1 cellular context compared by ENCODE assay signal in genomic region chr6:28212510-28213212, GRCh38.
TF ChIP-seq lines count a peak whose summit lies in the region.

No MANE protein-coding gene starts in this region.

TF ChIP-seq in K562, 482 proteins besides CTCF, POLR2A, EP300 and RAD21 (continued from another document and continues in another):
- TF ChIP-seq, protein P1, sequence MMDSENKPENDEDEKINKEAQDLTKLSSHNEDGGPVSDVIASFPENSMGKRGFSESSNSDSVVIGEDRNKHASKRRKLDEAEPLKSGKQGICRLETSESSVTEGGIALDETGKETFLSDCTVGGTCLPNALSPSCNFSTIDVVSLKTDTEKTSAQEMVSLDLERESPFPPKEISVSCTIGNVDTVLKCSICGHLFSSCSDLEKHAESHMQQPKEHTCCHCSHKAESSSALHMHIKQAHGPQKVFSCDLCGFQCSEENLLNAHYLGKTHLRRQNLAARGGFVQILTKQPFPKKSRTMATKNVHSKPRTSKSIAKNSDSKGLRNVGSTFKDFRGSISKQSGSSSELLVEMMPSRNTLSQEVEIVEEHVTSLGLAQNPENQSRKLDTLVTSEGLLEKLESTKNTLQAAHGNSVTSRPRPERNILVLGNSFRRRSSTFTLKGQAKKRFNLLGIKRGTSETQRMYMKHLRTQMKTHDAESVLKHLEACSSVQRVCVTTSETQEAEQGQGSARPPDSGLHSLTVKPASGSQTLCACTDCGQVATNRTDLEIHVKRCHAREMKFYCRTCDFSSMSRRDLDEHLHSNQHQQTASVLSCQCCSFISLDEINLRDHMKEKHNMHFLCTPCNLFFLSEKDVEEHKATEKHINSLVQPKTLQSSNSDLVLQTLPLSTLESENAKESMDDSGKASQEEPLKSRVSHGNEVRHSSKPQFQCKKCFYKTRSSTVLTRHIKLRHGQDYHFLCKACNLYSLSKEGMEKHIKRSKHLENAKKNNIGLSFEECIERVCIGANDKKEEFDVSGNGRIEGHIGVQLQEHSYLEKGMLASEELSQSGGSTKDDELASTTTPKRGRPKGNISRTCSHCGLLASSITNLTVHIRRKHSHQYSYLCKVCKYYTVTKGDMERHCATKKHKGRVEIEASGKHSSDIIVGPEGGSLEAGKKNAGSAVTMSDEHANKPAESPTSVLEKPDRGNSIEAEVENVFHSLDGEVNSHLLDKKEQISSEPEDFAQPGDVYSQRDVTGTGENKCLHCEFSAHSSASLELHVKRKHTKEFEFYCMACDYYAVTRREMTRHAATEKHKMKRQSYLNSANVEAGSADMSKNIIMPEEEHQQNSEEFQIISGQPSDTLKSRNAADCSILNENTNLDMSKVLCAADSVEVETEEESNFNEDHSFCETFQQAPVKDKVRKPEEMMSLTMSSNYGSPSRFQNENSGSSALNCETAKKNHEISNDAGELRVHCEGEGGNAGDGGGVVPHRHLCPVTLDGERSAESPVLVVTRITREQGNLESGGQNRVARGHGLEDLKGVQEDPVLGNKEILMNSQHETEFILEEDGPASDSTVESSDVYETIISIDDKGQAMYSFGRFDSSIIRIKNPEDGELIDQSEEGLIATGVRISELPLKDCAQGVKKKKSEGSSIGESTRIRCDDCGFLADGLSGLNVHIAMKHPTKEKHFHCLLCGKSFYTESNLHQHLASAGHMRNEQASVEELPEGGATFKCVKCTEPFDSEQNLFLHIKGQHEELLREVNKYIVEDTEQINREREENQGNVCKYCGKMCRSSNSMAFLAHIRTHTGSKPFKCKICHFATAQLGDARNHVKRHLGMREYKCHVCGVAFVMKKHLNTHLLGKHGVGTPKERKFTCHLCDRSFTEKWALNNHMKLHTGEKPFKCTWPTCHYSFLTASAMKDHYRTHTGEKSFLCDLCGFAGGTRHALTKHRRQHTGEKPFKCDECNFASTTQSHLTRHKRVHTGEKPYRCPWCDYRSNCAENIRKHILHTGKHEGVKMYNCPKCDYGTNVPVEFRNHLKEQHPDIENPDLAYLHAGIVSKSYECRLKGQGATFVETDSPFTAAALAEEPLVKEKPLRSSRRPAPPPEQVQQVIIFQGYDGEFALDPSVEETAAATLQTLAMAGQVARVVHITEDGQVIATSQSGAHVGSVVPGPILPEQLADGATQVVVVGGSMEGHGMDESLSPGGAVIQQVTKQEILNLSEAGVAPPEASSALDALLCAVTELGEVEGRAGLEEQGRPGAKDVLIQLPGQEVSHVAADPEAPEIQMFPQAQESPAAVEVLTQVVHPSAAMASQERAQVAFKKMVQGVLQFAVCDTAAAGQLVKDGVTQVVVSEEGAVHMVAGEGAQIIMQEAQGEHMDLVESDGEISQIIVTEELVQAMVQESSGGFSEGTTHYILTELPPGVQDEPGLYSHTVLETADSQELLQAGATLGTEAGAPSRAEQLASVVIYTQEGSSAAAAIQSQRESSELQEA (IDR thresholded peaks at IDR 0.05; ENCODE audit: low read depth) = peak; percentile 82
- TF ChIP-seq SMAD4 (CRISPR knock-in tag; conservative IDR thresholded peaks at IDR 0.05) (no peak), ZNF121 (CRISPR knock-in tag; conservative IDR thresholded peaks at IDR 0.05) (no peak), TBL1XR1 (IDR thresholded peaks at IDR 0.05; ENCODE audit: low read length in 2 of 2) (peak; percentile 7 to 98; a peak in 3 of 4 replicates), CREB3L1 (IDR thresholded peaks at IDR 0.05; ENCODE audit: borderline replicate concordance, low read depth) (peak; percentile 44; the same call in 1 of the 2 replicates), TBP (optimal IDR thresholded peaks at IDR 0.05; ENCODE audit: low read depth, low read length) (peak; percentile 100), YY1 (IDR thresholded peaks at IDR 0.05; ENCODE audit: borderline replicate concordance in 1 of 3, control insufficient read depth in 1 of 3, extremely low read depth in 1 of 3, insufficient read depth in 3 of 3, insufficient read length in 1 of 3, insufficient replicate concordance in 2 of 3, low read depth in 1 of 3, low read length in 2 of 3) (peak in 1 of 3 experiments; percentile 42), SIN3B (IDR thresholded peaks at IDR 0.05; ENCODE audit: low read depth) (0 out of 2 replicates have a peak, but pooled peaks have one; percentile 22), HDGF (IDR thresholded peaks at IDR 0.05) (peak; percentile 90; the same call in 1 of the 2 replicates), SNRNP70 (optimal IDR thresholded peaks at IDR 0.05; ENCODE audit: low read depth, low read length) (no peak), KAT7 (CRISPR knock-in tag; IDR thresholded peaks at IDR 0.05; ENCODE audit: borderline replicate concordance) (peak; percentile 83; the same call in 1 of the 2 replicates), FIP1L1 (IDR thresholded peaks at IDR 0.05; ENCODE audit: low read depth, low read length, poor library complexity, severe bottlenecking) (no peak), KDM2B (CRISPR knock-in tag; IDR thresholded peaks at IDR 0.05) (peak; percentile 15; the same call in 1 of the 2 replicates), ZC3H11A (IDR thresholded peaks at IDR 0.05; ENCODE audit: low read depth, low read length) (no peak), ZNF766 (CRISPR knock-in tag; conservative IDR thresholded peaks at IDR 0.05) (peak; percentile 50; the same call in 1 of the 2 replicates), ASH1L (IDR thresholded peaks at IDR 0.05; ENCODE audit: borderline replicate concordance, low read depth, partially characterized antibody) (peak; percentile 20), LEF1 (IDR thresholded peaks at IDR 0.05) (peak; percentile 70; the same call in 1 of the 2 replicates), FOXA3 (CRISPR knock-in tag; conservative IDR thresholded peaks at IDR 0.05 in 1 of 2, IDR thresholded peaks at IDR 0.05 in 1 of 2) (peak; percentile 82 to 87)
- TF ChIP-seq, protein P2, sequence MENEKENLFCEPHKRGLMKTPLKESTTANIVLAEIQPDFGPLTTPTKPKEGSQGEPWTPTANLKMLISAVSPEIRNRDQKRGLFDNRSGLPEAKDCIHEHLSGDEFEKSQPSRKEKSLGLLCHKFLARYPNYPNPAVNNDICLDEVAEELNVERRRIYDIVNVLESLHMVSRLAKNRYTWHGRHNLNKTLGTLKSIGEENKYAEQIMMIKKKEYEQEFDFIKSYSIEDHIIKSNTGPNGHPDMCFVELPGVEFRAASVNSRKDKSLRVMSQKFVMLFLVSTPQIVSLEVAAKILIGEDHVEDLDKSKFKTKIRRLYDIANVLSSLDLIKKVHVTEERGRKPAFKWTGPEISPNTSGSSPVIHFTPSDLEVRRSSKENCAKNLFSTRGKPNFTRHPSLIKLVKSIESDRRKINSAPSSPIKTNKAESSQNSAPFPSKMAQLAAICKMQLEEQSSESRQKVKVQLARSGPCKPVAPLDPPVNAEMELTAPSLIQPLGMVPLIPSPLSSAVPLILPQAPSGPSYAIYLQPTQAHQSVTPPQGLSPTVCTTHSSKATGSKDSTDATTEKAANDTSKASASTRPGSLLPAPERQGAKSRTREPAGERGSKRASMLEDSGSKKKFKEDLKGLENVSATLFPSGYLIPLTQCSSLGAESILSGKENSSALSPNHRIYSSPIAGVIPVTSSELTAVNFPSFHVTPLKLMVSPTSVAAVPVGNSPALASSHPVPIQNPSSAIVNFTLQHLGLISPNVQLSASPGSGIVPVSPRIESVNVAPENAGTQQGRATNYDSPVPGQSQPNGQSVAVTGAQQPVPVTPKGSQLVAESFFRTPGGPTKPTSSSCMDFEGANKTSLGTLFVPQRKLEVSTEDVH (IDR thresholded peaks at IDR 0.05; ENCODE audit: low read depth, partially characterized antibody) = peak; percentile 71
- TF ChIP-seq, protein P3, sequence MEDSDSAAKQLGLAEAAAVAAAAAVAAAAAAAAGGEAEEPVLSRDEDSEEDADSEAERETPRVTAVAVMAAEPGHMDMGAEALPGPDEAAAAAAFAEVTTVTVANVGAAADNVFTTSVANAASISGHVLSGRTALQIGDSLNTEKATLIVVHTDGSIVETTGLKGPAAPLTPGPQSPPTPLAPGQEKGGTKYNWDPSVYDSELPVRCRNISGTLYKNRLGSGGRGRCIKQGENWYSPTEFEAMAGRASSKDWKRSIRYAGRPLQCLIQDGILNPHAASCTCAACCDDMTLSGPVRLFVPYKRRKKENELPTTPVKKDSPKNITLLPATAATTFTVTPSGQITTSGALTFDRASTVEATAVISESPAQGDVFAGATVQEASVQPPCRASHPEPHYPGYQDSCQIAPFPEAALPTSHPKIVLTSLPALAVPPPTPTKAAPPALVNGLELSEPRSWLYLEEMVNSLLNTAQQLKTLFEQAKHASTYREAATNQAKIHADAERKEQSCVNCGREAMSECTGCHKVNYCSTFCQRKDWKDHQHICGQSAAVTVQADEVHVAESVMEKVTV (CRISPR knock-in tag; IDR thresholded peaks at IDR 0.05) = peak; percentile 36; the same call in 1 of the 2 replicates
- TF ChIP-seq, protein P4, sequence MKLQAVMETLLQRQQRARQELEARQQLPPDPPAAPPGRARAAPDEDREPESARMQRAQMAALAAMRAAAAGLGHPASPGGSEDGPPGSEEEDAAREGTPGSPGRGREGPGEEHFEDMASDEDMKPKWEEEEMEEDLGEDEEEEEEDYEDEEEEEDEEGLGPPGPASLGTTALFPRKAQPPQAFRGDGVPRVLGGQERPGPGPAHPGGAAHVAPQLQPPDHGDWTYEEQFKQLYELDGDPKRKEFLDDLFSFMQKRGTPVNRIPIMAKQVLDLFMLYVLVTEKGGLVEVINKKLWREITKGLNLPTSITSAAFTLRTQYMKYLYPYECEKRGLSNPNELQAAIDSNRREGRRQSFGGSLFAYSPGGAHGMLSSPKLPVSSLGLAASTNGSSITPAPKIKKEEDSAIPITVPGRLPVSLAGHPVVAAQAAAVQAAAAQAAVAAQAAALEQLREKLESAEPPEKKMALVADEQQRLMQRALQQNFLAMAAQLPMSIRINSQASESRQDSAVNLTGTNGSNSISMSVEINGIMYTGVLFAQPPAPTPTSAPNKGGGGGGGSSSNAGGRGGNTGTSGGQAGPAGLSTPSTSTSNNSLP (IDR thresholded peaks at IDR 0.05; ENCODE audit: borderline replicate concordance, low read depth, low read length) = peak; percentile 98
- TF ChIP-seq, protein P5, sequence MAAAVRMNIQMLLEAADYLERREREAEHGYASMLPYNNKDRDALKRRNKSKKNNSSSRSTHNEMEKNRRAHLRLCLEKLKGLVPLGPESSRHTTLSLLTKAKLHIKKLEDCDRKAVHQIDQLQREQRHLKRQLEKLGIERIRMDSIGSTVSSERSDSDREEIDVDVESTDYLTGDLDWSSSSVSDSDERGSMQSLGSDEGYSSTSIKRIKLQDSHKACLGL (CRISPR knock-in tag; IDR thresholded peaks at IDR 0.05; ENCODE audit: borderline replicate concordance, poor library complexity, severe bottlenecking) = peak; percentile 20
- TF ChIP-seq, protein P6, sequence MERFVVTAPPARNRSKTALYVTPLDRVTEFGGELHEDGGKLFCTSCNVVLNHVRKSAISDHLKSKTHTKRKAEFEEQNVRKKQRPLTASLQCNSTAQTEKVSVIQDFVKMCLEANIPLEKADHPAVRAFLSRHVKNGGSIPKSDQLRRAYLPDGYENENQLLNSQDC (CRISPR knock-in tag; IDR thresholded peaks at IDR 0.05) = 0 out of 2 replicates have a peak, but pooled peaks have one; percentile 31
- TF ChIP-seq, protein P7, sequence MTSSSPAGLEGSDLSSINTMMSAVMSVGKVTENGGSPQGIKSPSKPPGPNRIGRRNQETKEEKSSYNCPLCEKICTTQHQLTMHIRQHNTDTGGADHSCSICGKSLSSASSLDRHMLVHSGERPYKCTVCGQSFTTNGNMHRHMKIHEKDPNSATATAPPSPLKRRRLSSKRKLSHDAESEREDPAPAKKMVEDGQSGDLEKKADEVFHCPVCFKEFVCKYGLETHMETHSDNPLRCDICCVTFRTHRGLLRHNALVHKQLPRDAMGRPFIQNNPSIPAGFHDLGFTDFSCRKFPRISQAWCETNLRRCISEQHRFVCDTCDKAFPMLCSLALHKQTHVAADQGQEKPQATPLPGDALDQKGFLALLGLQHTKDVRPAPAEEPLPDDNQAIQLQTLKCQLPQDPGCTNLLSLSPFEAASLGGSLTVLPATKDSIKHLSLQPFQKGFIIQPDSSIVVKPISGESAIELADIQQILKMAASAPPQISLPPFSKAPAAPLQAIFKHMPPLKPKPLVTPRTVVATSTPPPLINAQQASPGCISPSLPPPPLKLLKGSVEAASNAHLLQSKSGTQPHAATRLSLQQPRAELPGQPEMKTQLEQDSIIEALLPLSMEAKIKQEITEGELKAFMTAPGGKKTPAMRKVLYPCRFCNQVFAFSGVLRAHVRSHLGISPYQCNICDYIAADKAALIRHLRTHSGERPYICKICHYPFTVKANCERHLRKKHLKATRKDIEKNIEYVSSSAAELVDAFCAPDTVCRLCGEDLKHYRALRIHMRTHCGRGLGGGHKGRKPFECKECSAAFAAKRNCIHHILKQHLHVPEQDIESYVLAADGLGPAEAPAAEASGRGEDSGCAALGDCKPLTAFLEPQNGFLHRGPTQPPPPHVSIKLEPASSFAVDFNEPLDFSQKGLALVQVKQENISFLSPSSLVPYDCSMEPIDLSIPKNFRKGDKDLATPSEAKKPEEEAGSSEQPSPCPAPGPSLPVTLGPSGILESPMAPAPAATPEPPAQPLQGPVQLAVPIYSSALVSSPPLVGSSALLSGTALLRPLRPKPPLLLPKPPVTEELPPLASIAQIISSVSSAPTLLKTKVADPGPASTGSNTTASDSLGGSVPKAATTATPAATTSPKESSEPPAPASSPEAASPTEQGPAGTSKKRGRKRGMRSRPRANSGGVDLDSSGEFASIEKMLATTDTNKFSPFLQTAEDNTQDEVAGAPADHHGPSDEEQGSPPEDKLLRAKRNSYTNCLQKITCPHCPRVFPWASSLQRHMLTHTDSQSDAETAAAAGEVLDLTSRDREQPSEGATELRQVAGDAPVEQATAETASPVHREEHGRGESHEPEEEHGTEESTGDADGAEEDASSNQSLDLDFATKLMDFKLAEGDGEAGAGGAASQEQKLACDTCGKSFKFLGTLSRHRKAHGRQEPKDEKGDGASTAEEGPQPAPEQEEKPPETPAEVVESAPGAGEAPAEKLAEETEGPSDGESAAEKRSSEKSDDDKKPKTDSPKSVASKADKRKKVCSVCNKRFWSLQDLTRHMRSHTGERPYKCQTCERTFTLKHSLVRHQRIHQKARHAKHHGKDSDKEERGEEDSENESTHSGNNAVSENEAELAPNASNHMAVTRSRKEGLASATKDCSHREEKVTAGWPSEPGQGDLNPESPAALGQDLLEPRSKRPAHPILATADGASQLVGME (CRISPR knock-in tag; IDR thresholded peaks at IDR 0.05) = 0 out of 2 replicates have a peak, but pooled peaks have one; percentile 45
